Comparison of ENCODE assay signal across 27 cellular contexts in the genomic region with DNA sequence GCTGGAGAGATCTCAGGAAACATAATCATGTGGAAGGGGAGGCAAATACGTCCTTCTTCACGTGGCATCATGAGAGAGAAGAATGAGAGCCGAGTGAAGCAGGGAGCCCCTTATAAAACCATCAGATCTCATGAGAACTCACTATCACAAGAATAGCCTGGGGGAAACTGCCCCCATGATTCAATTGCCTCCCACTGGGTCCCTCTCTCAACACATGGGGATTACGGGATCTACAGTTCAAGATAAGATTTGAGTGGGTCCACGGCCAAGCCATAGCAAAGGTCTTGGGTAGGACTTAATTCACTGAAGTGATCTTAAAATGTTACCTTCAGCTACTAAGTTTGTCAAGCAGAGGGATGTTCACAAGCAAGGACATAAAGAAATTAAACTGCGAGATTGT.
"Had no signal": no experiment of that assay in that cellular context is flagged by ENCODE, and none has a peak within 500 bp of the region (broad histone marks: within the 10 kb centered on the region; RNA-seq: fewer than 3 reads in every experiment).

No MANE protein-coding gene starts in this region.

- DNase-seq: stimulated activated CD4-positive, alpha-beta T cell treated with anti-CD3 and anti-CD28 coated beads, Interleukin-2, amount 100 ng/mL, for 48 hours; stimulated activated CD4-positive, alpha-beta T cell treated with anti-CD3 and anti-CD28 coated beads, Interleukin-4, amount 100 ng/mL, for 1 hour; stimulated activated CD4-positive, alpha-beta T cell treated with anti-CD3 and anti-CD28 coated beads, Interleukin-4, amount 100 ng/mL, for 24 hours; stimulated activated CD4-positive, alpha-beta T cell treated with anti-CD3 and anti-CD28 coated beads, Interleukin-4, amount 100 ng/mL, for 4 hours; stimulated activated CD8-positive, alpha-beta memory T cell treated with anti-CD3 and anti-CD28 coated beads, Interleukin-4, amount 100 ng/mL, for 48 hours; stimulated activated naive B cell treated with anti-CD40 and anti-IgM and Interleukin-4, amounts not matched to agents 10 μg/mL and 1 μg/mL and 100 μg/mL, for 72 hours; stimulated activated naive CD4-positive, alpha-beta T cell; stimulated activated naive CD4-positive, alpha-beta T cell treated with Interleukin-2 at 50 U/mL for 16 hours; stimulated activated naive CD8-positive, alpha-beta T cell treated with anti-CD3 and anti-CD28 coated beads, Interleukin-15, amount 100 ng/mL, for 72 hours; stimulated activated naive CD8-positive, alpha-beta T cell treated with anti-CD3 and anti-CD28 coated beads, Interleukin-15, Interleukin-2, amounts not matched to agents 100 U/mL and 50 U/mL, for 24 hours; stomach; substantia nigra; testis; thyroid gland; tibial artery; transverse colon; trophoblast cell; upper lobe of left lung; upper lobe of right lung; uterus had no signal

- FAIRE-seq: urothelium cell line had no signal

- H3K4me3 ChIP-seq: stomach, suprapubic skin, testis, thoracic aorta, thyroid gland, tibial artery, tibial nerve, transverse colon, upper lobe of left lung, upper lobe of right lung, uterus, vagina had no signal

- ATAC-seq: stimulated activated effector memory CD8-positive, alpha-beta T cell treated with anti-CD3 and anti-CD28 coated beads, Interleukin-12 subunit alpha, Interleukin-12 subunit beta, amount 100 ng/mL, for 72 hours; stimulated activated memory B cell treated with anti-CD40 and anti-IgM and Interleukin-4, amounts not matched to agents 10 μg/mL and 1 μg/mL and 100 μg/mL, for 72 hours; stimulated activated naive B cell treated with anti-CD40 and anti-IgM and Interleukin-4, amounts not matched to agents 10 μg/mL and 1 μg/mL and 100 μg/mL, for 72 hours; stimulated activated naive CD8-positive, alpha-beta T cell treated with anti-CD3 and anti-CD28 coated beads, Interleukin-15, amount 100 ng/mL, for 72 hours; stimulated activated naive CD8-positive, alpha-beta T cell treated with anti-CD3 and anti-CD28 coated beads, Interleukin-15, Interleukin-2, amounts not matched to agents 100 U/mL and 50 U/mL, for 24 hours; upper lobe of right lung had no signal

- H3K36me3 ChIP-seq: stomach, suprapubic skin, thoracic aorta, thyroid gland, tibial artery, tibial nerve, transverse colon, upper lobe of left lung, upper lobe of right lung, uterus, vagina had no signal

- H3K4me1 ChIP-seq: stomach, suprapubic skin, testis, thyroid gland, tibial artery, tibial nerve, transverse colon, upper lobe of left lung, upper lobe of right lung, uterus, vagina had no signal

- H3K9me3 ChIP-seq: suprapubic skin, testis, thoracic aorta, thyroid gland, transverse colon, upper lobe of right lung, uterus, vagina had no signal

- H3K27ac ChIP-seq: stomach, suprapubic skin, testis, thoracic aorta, thyroid gland, tibial artery, tibial nerve, transverse colon, upper lobe of left lung, upper lobe of right lung, uterus, vagina had no signal

- H3K27me3 ChIP-seq: suprapubic skin, testis, thyroid gland, tibial artery, transverse colon, upper lobe of left lung, upper lobe of right lung, uterus, vagina had no signal
